Comparison of ENCODE assay signal across 17 cellular contexts in the genomic region with DNA sequence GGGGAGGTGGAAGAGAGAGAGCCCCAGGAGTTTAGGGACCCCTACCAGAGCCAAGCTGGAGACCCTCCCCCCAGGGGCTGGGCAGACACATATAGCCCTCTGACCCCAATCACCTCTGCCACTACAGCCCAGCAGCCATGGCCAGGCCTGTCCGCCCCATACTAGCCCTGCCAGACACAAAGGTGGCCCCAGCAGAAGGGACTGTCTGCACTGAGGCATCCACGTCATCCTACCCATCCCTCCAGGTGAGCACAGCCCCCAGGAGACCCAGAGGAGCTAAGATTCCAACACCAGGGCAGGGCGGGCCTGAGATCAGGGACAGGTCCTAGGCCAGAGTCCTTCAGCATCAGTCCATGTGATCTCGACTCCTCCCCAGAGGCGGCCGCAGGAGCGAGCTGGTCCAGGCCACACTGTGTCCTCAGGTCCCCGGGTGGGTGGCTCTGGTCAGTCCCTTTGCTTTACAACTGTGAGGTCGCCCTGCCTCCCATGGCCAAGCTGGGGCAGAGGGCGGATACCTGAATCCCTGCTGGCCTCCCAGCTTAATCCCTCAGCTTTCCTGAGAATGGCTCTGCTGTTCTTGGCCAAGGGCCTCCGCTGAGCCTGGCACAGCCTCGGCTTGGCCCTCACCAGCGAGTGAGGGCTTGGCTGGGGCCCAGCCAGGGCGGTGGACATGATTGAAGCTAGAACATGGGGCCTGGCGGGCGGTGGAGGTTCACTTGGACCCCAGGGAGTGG. TPM values are rescaled to one million over a fixed set of nuclear protein-coding genes. Genes with fewer than 3 reads are reported as not detected.
DNase-seq lines count a peak whose midpoint lies in the region; ATAC-seq and TF ChIP-seq lines count a peak whose summit lies in the region.
"Had no signal": no experiment of that assay in that cellular context is flagged by ENCODE, and none has a peak within 500 bp of the region (broad histone marks: within the 10 kb centered on the region; RNA-seq: fewer than 3 reads in every experiment).

No MANE protein-coding gene starts in this region.

- POLR2A ChIA-PET in MCF 10A (lab: Yijun Ruan, JAX) = interaction anchor here (0.5 to 0.6 kb wide), 2 partner anchors 76 to 252 kb away, joined by 3 read pairs; no protein-coding TSS in a partner anchor

- H3K18ac ChIP-seq in mesenchymal stem cell (ENCODE audit: low read depth in 1 of 2, low read length in 2 of 2) = no peak overlapping the region

- DNase-seq in MCF 10A (ENCODE audit: unreplicated experiment) = peak; percentile 74
- no peak for DNase-seq in breast epithelium (ENCODE audit: low spot score in 2 of 2)
- DNase-seq in coronary artery (ENCODE audit: low spot score) = peak; percentile 95
- no peak for DNase-seq in mesenchymal stem cell
- DNase-seq in thoracic aorta (ENCODE audit: low spot score) = peak; percentile 73
- no peak for DNase-seq in type B pancreatic cell (ENCODE audit: extremely low spot score, unreplicated experiment)
- no peak for DNase-seq in activated T-helper 1 cell treated with anti-CD3 and anti-CD28 coated beads, Interleukin-12 subunit alpha, Interleukin-12 subunit beta, Interleukin-2, Interleukin-4 antibody, amounts not matched to agents 30 ng/mL and 10 ng/mL and 1 ng/mL, durations not matched to agents 14 hours and 24 hours and 36 hours (ENCODE audit: low spot score)
- DNase-seq: activated CD4-positive, alpha-beta memory T cell treated with anti-CD3 and anti-CD28 coated beads, Interleukin-2, amount 10 ng/mL, durations not matched to agents 7 days and 5 days; NCI-H2081 treated with DMSO at 0.1 percent for 48 hours; retina; stimulated activated CD4-positive, alpha-beta T cell treated with anti-CD3 and anti-CD28 coated beads, Interleukin-4, amount 100 ng/mL, for 24 hours; stimulated activated naive CD4-positive, alpha-beta T cell had no signal

- H3K27ac Mint-ChIP-seq in MCF 10A (ENCODE audit: low read depth, unreplicated experiment) (no peak overlapping the region), type B pancreatic cell (no peak overlapping the region)
- no peak overlapping the region for H3K27ac Mint-ChIP-seq in activated T-helper 1 cell treated with anti-CD3 and anti-CD28 coated beads, Interleukin-12 subunit alpha, Interleukin-12 subunit beta, Interleukin-2, Interleukin-4 antibody, amounts not matched to agents 30 ng/mL and 10 ng/mL and 1 ng/mL, durations not matched to agents 14 hours and 24 hours and 36 hours
- H3K27ac Mint-ChIP-seq: activated CD4-positive, alpha-beta memory T cell treated with anti-CD3 and anti-CD28 coated beads, Interleukin-2, amount 10 ng/mL, durations not matched to agents 7 days and 5 days; activated T-helper 2 cell treated with anti-CD3 and anti-CD28 coated beads, Interferon-gamma antibody, Interleukin-2, Interleukin-4, amounts not matched to agents 10 μg/mL and 5 μg/mL and 100 μg/mL, durations not matched to agents 14 hours and 24 hours and 36 hours had no signal

- TF ChIP-seq CTCF in MCF 10A (IDR thresholded peaks at IDR 0.05; ENCODE audit: unreplicated experiment) = no peak
- TF ChIP-seq CTCF in breast epithelium (IDR thresholded peaks at IDR 0.05) = no peak
- no peak for TF ChIP-seq CTCF in coronary artery (IDR thresholded peaks at IDR 0.05)
- no peak for TF ChIP-seq CTCF in thoracic aorta (IDR thresholded peaks at IDR 0.05)
- no peak for TF ChIP-seq CTCF in type B pancreatic cell (conservative IDR thresholded peaks at IDR 0.05)

- CTCF ChIA-PET in MCF 10A (lab: Yijun Ruan, JAX) = interaction anchor here (5.0 kb wide), 1 partner anchor 12 kb away, joined by 37 read pairs; no protein-coding TSS in a partner anchor

- no peak overlapping the region for H3K4me3 Mint-ChIP-seq in MCF 10A (ENCODE audit: unreplicated experiment)
- no peak overlapping the region for H3K4me3 Mint-ChIP-seq in type B pancreatic cell
- H3K4me3 Mint-ChIP-seq in activated T-helper 1 cell treated with anti-CD3 and anti-CD28 coated beads, Interleukin-12 subunit alpha, Interleukin-12 subunit beta, Interleukin-2, Interleukin-4 antibody, amounts not matched to agents 30 ng/mL and 10 ng/mL and 1 ng/mL, durations not matched to agents 14 hours and 24 hours and 36 hours = no peak overlapping the region
- H3K4me3 Mint-ChIP-seq: activated CD4-positive, alpha-beta memory T cell treated with anti-CD3 and anti-CD28 coated beads, Interleukin-2, amount 10 ng/mL, durations not matched to agents 7 days and 5 days; brain had no signal

- H3K4me1 ChIP-seq in breast epithelium = no peaks in the 10 kb centered on the region
- peaks cover 28% of the 10 kb centered on the region for H3K4me1 ChIP-seq in mesenchymal stem cell (ENCODE audit: control insufficient read depth, insufficient read depth, low read depth, low read length)
- peaks cover 32 to 74% of the 10 kb centered on the region in 2 donors for H3K4me1 ChIP-seq in thoracic aorta (ENCODE audit: control insufficient read depth in 1 of 2, low read depth in 2 of 2)

- no TSS peak for BruUV-seq in MCF 10A (replicated peaks; lab: Mats Ljungman, UMichigan)

- H3K9me3 Mint-ChIP-seq in MCF 10A (ENCODE audit: unreplicated experiment) (no peaks in the 10 kb centered on the region), type B pancreatic cell (no peaks in the 10 kb centered on the region)
- H3K9me3 Mint-ChIP-seq in activated T-helper 1 cell treated with anti-CD3 and anti-CD28 coated beads, Interleukin-12 subunit alpha, Interleukin-12 subunit beta, Interleukin-2, Interleukin-4 antibody, amounts not matched to agents 30 ng/mL and 10 ng/mL and 1 ng/mL, durations not matched to agents 14 hours and 24 hours and 36 hours = no peaks in the 10 kb centered on the region
- H3K9me3 Mint-ChIP-seq: activated CD4-positive, alpha-beta memory T cell treated with anti-CD3 and anti-CD28 coated beads, Interleukin-2, amount 10 ng/mL, durations not matched to agents 7 days and 5 days; activated T-helper 2 cell treated with anti-CD3 and anti-CD28 coated beads, Interferon-gamma antibody, Interleukin-2, Interleukin-4, amounts not matched to agents 10 μg/mL and 5 μg/mL and 100 μg/mL, durations not matched to agents 14 hours and 24 hours and 36 hours had no signal

- 90% methylated on average over 16 of the region's 16 CpGs for WGBS in mesenchymal stem cell

- no peak overlapping the region for H2BK5ac ChIP-seq in mesenchymal stem cell (ENCODE audit: low read depth, low read length, poor library complexity, severe bottlenecking)

- peak; percentile 42 for ATAC-seq in thoracic aorta (ENCODE audit: insufficient number of reproducible peaks, low FRiP score, low read depth)
- ATAC-seq in GM21423 (IDR thresholded peaks at IDR 0.05; ENCODE audit: unreplicated experiment) = no peak

- peak overlapping the region; percentile 58 for H2AK5ac ChIP-seq in mesenchymal stem cell (ENCODE audit: low read length, severe bottlenecking)

- H3K27me3 ChIP-seq in breast epithelium (no peaks in the 10 kb centered on the region), mesenchymal stem cell (ENCODE audit: control insufficient read depth in 1 of 2, insufficient read depth in 1 of 2, low read length in 2 of 2) (peaks cover 4 to 29% of the 10 kb centered on the region in 2 experiments), thoracic aorta (replicated peaks; ENCODE audit: insufficient read depth) (no peaks in the 10 kb centered on the region)
- H3K27me3 ChIP-seq: SJCRH30 had no signal

- H2BK12ac ChIP-seq in mesenchymal stem cell (ENCODE audit: low read length in 2 of 2) = peak overlapping the region in 1 of 2 experiments; percentile 25

- H3K4me1 Mint-ChIP-seq in MCF 10A (ENCODE audit: insufficient read depth, unreplicated experiment) (no peaks in the 10 kb centered on the region), type B pancreatic cell (ENCODE audit: unreplicated experiment) (peaks cover 17% of the 10 kb centered on the region)
- H3K4me1 Mint-ChIP-seq in activated T-helper 1 cell treated with anti-CD3 and anti-CD28 coated beads, Interleukin-12 subunit alpha, Interleukin-12 subunit beta, Interleukin-2, Interleukin-4 antibody, amounts not matched to agents 30 ng/mL and 10 ng/mL and 1 ng/mL, durations not matched to agents 14 hours and 24 hours and 36 hours (ENCODE audit: low read depth) = no peaks in the 10 kb centered on the region

- H3K14ac ChIP-seq in mesenchymal stem cell (ENCODE audit: low read length in 2 of 2) = peak overlapping the region in 1 of 2 experiments; percentile 53

- no peaks in the 10 kb centered on the region for H3K36me3 Mint-ChIP-seq in MCF 10A (ENCODE audit: insufficient read depth, unreplicated experiment)
- H3K36me3 Mint-ChIP-seq in type B pancreatic cell = no peaks in the 10 kb centered on the region
- H3K36me3 Mint-ChIP-seq in activated T-helper 1 cell treated with anti-CD3 and anti-CD28 coated beads, Interleukin-12 subunit alpha, Interleukin-12 subunit beta, Interleukin-2, Interleukin-4 antibody, amounts not matched to agents 30 ng/mL and 10 ng/mL and 1 ng/mL, durations not matched to agents 14 hours and 24 hours and 36 hours (ENCODE audit: low read depth) = no peaks in the 10 kb centered on the region
- H3K36me3 Mint-ChIP-seq: brain had no signal

- no peaks in the 10 kb centered on the region for H3K27me3 Mint-ChIP-seq in MCF 10A (ENCODE audit: insufficient read depth, unreplicated experiment)
- peaks cover 8% of the 10 kb centered on the region for H3K27me3 Mint-ChIP-seq in type B pancreatic cell
- peaks cover 2% of the 10 kb centered on the region for H3K27me3 Mint-ChIP-seq in activated T-helper 1 cell treated with anti-CD3 and anti-CD28 coated beads, Interleukin-12 subunit alpha, Interleukin-12 subunit beta, Interleukin-2, Interleukin-4 antibody, amounts not matched to agents 30 ng/mL and 10 ng/mL and 1 ng/mL, durations not matched to agents 14 hours and 24 hours and 36 hours (ENCODE audit: insufficient read depth)

- no peak overlapping the region for H3K23ac ChIP-seq in mesenchymal stem cell (ENCODE audit: low read length in 2 of 2)

- H3K27ac ChIP-seq in breast epithelium = no peak overlapping the region
- peak overlapping the region; percentile 86 to 97 for H3K27ac ChIP-seq in coronary artery
- H3K27ac ChIP-seq in mesenchymal stem cell (ENCODE audit: low read length, poor library complexity, severe bottlenecking) = no peak overlapping the region
- H3K27ac ChIP-seq in thoracic aorta = peak overlapping the region; percentile 95 to 96
- H3K27ac ChIP-seq: SJCRH30 had no signal

- no peak overlapping the region for H3K9ac ChIP-seq in mesenchymal stem cell (ENCODE audit: low read length)

- H3K4me2 ChIP-seq in mesenchymal stem cell (ENCODE audit: low read length, poor library complexity, severe bottlenecking) = no peak overlapping the region

- peak overlapping the region; percentile 11 for H4K91ac ChIP-seq in mesenchymal stem cell (ENCODE audit: low read length)

- no peak overlapping the region for H2BK120ac ChIP-seq in mesenchymal stem cell (ENCODE audit: low read depth, low read length)

- no peak overlapping the region for H3K4ac ChIP-seq in mesenchymal stem cell (ENCODE audit: low read depth in 1 of 2, low read length in 2 of 2)

- H4K8ac ChIP-seq in mesenchymal stem cell (ENCODE audit: low read length) = no peak overlapping the region

- no peak overlapping the region for H2AFZ ChIP-seq in mesenchymal stem cell (ENCODE audit: low read depth, low read length)

- no peaks in the 10 kb centered on the region for H3K36me3 ChIP-seq in breast epithelium
- H3K36me3 ChIP-seq in mesenchymal stem cell (ENCODE audit: control insufficient read depth in 1 of 2, insufficient read depth in 2 of 2, low read depth in 1 of 2, low read length in 2 of 2) = no peaks in the 10 kb centered on the region
- no peaks in the 10 kb centered on the region for H3K36me3 ChIP-seq in thoracic aorta
- H3K36me3 ChIP-seq: SJCRH30 had no signal

- H3K9me3 ChIP-seq in breast epithelium (no peaks in the 10 kb centered on the region), mesenchymal stem cell (ENCODE audit: control insufficient read depth, low read length) (no peaks in the 10 kb centered on the region), thoracic aorta (no peaks in the 10 kb centered on the region)
- H3K9me3 ChIP-seq: SJCRH30 had no signal

- H3K4me3 ChIP-seq in breast epithelium = no peak overlapping the region
- no peak overlapping the region for H3K4me3 ChIP-seq in coronary artery
- H3K4me3 ChIP-seq in mesenchymal stem cell (ENCODE audit: insufficient read depth in 1 of 2, low read depth in 1 of 2, low read length in 2 of 2) = no peak overlapping the region
- H3K4me3 ChIP-seq in thoracic aorta = no peak overlapping the region
- H3K4me3 ChIP-seq: SJCRH30 had no signal

- no peaks in the 10 kb centered on the region for H3K79me1 ChIP-seq in mesenchymal stem cell (replicated peaks; ENCODE audit: low read length, poor library complexity, severe bottlenecking)

- no peak overlapping the region for H2BK15ac ChIP-seq in mesenchymal stem cell (ENCODE audit: low read depth, poor library complexity, severe bottlenecking)

- no peak for TF ChIP-seq POLR2A in breast epithelium (IDR thresholded peaks at IDR 0.05)

- intact Hi-C loops in MCF 10A (cut with micrococcal nuclease) = no loop called here
- intact Hi-C loops in breast epithelium (cut with DNase I; ENCODE audit: low total_unique reads) = no loop called here
- intact Hi-C loops in activated T-helper 1 cell treated with anti-CD3 and anti-CD28 coated beads, Interleukin-12 subunit alpha, Interleukin-12 subunit beta, Interleukin-2, Interleukin-4 antibody, amounts not matched to agents 30 ng/mL and 10 ng/mL and 1 ng/mL, durations not matched to agents 14 hours and 24 hours and 36 hours (cut with micrococcal nuclease) = no loop called here

RNA-seq across cellular contexts. Expression of a gene that starts 14.3 kb away (rescaled TPM):
- total RNA-seq in MCF 10A (2022) = not detected in 2 replicates
- total RNA-seq in breast epithelium = 100 to 1,000 TPM in 1 of 3 donors, 10 to 100 TPM in 2; 25.9 to 134 (median 31.8) TPM
- 0.18 TPM for polyA plus RNA-seq in mesenchymal stem cell (2013, experiment 1 of 2)
- polyA plus RNA-seq in mesenchymal stem cell (2013, experiment 2 of 2) = 0.11 TPM
- total RNA-seq in thoracic aorta = 1,000 to 10,000 TPM; 1,484 to 3,836 TPM
- total RNA-seq in type B pancreatic cell (ENCODE audit: low replicate concordance) = 8.8 TPM in 1 of 2 replicates, not detected in the other
- not detected in 2 replicates for total RNA-seq in activated T-helper 1 cell treated with anti-CD3 and anti-CD28 coated beads, Interleukin-12 subunit alpha, Interleukin-12 subunit beta, Interleukin-2, Interleukin-4 antibody, amounts not matched to agents 30 ng/mL and 10 ng/mL and 1 ng/mL, durations not matched to agents 14 hours and 24 hours and 36 hours
- total RNA-seq: activated CD4-positive, alpha-beta memory T cell treated with anti-CD3 and anti-CD28 coated beads, Interleukin-2, amount 10 ng/mL, durations not matched to agents 7 days and 5 days; activated T-helper 2 cell treated with anti-CD3 and anti-CD28 coated beads, Interferon-gamma antibody, Interleukin-2, Interleukin-4, amounts not matched to agents 10 μg/mL and 5 μg/mL and 100 μg/mL, durations not matched to agents 14 hours and 24 hours and 36 hours had no signal
- polyA plus RNA-seq: keratinocyte had no signal

Comparison
In these comparisons a context has a peak if more than half of its experiments do, and no peak if none do; other contexts are left out.
1. DNase-seq: peak in MCF 10A (single experiment), coronary artery (single experiment) and thoracic aorta (single experiment); none in breast epithelium (0 of 2), mesenchymal stem cell (single experiment), type B pancreatic cell (single experiment) and activated T-helper 1 cell treated with anti-CD3 and anti-CD28 coated beads, Interleukin-12 subunit alpha, Interleukin-12 subunit beta, Interleukin-2, Interleukin-4 antibody, amounts not matched to agents 30 ng/mL and 10 ng/mL and 1 ng/mL, durations not matched to agents 14 hours and 24 hours and 36 hours (single experiment).
2. H3K27ac ChIP-seq: peak in coronary artery (2 of 2) and thoracic aorta (2 of 2); none in breast epithelium (0 of 2) and mesenchymal stem cell (single experiment).
3. RNA of a gene that starts 14.3 kb away (total RNA-seq): 1,484 to 3,836 TPM in thoracic aorta; 25.9 to 134 TPM in breast epithelium, 8.8 TPM in type B pancreatic cell, not detected in MCF 10A and not detected in activated T-helper 1 cell treated with anti-CD3 and anti-CD28 coated beads, Interleukin-12 subunit alpha, Interleukin-12 subunit beta, Interleukin-2, Interleukin-4 antibody, amounts not matched to agents 30 ng/mL and 10 ng/mL and 1 ng/mL, durations not matched to agents 14 hours and 24 hours and 36 hours; every median in the first group is over 10 times any median in the second.